ENCODE assay signal across 7 cellular contexts in the genomic region with DNA sequence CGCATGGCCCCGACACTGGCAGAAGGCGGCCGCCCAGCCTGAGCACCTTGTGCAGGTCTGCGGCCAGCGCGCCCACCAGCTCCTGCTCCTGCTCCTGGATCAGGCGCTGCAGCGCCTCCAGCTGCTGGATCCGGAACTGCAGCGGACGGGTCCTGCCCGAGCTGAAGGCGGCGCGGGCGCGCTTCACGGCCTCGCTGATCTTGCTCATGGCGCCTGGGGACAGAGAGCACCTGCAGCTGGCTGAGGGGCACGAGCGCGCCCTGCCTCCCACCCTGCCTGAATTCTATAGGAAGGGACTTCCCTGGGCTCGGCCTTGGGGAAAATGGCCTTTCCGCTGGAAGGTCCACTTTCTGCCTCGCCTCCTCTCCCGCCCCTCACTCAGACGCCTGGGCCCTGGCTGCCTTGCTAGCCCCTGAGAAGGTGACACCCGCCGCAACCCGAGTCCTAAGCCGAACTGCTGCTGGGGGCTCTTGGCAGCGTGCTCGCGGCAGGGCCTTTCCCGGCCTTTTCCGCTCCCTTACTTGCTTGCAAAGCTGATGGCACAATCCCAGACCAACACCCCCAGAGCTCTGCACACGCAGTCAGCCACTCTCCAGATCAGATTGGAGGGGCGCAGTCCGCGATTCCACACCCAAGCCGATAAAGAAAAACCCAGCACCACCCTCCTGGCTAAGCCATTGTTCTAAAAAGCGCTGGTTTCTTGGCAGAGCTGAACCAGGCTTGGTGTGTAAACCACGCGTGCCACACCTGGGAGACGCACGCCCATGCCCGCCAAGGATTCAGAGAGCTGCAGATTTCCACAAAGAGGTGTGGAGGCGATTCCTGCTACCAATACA. TPM values are rescaled to one million over a fixed set of nuclear protein-coding genes. Genes with fewer than 3 reads are reported as not detected.
DNase-seq lines count a peak whose midpoint lies in the region; ATAC-seq, FAIRE-seq and TF ChIP-seq lines count a peak whose summit lies in the region.

No MANE protein-coding gene starts in this region.

- DNase-seq in NCI-H1436 (lab: John Stamatoyannopoulos, UW) = peak; percentile 93
- DNase-seq in activated CD4-positive, alpha-beta T cell treated with anti-CD3 and anti-CD28 coated beads for 24 hours (ENCODE audit: low read depth in 2 of 2) = peak; percentile 79 to 88
- DNase-seq in cerebellum (ENCODE audit: low spot score) = peak; percentile 88
- DNase-seq in kidney epithelial cell (ENCODE audit: low read depth) = peak; percentile 54
- peak; percentile 68 to 83 for DNase-seq in stimulated activated CD4-positive, alpha-beta T cell treated with anti-CD3 and anti-CD28 coated beads, Interleukin-15, amount 100 ng/mL, for 1 hour (ENCODE audit: low read depth in 1 of 2, low spot score in 1 of 2)
- no peak for DNase-seq in RCC 7860 (ENCODE audit: low spot score)

- peak overlapping the region; percentile 32 for H3K4me3 ChIP-seq in kidney epithelial cell (ENCODE audit: low read depth, low read length)

- no peaks in the 10 kb centered on the region for H3K36me3 ChIP-seq in kidney epithelial cell (ENCODE audit: control insufficient read depth, insufficient read depth, low read length)

- no peak for FAIRE-seq in RCC 7860 (lab: Jason Lieb, UNC)

- TF ChIP-seq CTCF in kidney epithelial cell (IDR thresholded peaks at IDR 0.05; ENCODE audit: insufficient read depth, low read length, poor library complexity, severe bottlenecking) = peak; percentile 98

- ATAC-seq in GM18907 (IDR thresholded peaks at IDR 0.05; ENCODE audit: unreplicated experiment) = peak; percentile 46

- H3K27me3 ChIP-seq in kidney epithelial cell (ENCODE audit: control insufficient read depth, insufficient read depth, low read length) = peaks cover 17% of the 10 kb centered on the region

RNA-seq across cellular contexts. Expression of gene ALDH3A1, which starts 3.0 kb away (rescaled TPM):
- total RNA-seq in cerebellum (not detected), kidney epithelial cell (0.84 TPM in 1 of 2 replicates, not detected in the other)

RNA-seq across cellular contexts. Expression of gene SLC47A2, which starts 28.8 kb away (rescaled TPM):
- total RNA-seq in cerebellum (0.27 TPM), kidney epithelial cell (not detected in 2 replicates)
